Comparison of ENCODE assay signal across 23 cellular contexts in the genomic region with DNA sequence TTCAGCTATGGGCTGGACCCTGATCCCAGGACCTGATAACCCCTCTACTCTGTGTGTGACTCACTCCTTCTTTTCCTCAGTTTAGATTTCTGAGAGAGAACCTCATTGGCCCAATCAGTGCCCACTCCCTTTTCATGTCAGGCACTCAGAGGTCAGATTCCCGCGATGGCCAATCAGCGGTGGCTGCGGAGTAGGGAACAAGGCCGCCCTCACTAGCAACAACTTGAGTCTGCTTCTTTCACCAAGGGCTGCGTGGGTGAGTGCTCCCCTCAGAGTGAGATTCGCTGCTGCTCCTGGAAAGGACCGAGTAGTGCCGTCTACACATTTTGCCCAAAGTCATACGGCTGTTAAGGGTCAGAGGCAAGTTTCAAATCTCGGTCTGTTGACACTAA. TPM values are rescaled to one million over a fixed set of nuclear protein-coding genes. Genes with fewer than 3 reads are reported as not detected.
"Had no signal": no experiment of that assay in that cellular context is flagged by ENCODE, and none has a peak within 500 bp of the region (broad histone marks: within the 10 kb centered on the region; RNA-seq: fewer than 3 reads in every experiment).

No MANE protein-coding gene starts in this region.

- H3K9ac ChIP-seq: KMS-11, SK-N-SH had no signal

- DNase-seq: activated CD4-positive, alpha-beta T cell treated with anti-CD3 and anti-CD28 coated beads, Interleukin-2, amount 10 ng/mL, durations not matched to agents 7 days and 5 days; activated CD4-positive, alpha-beta T cell treated with anti-CD3 and anti-CD28 coated beads, Interleukin-2, amount 50 U/mL, for 48 hours; activated CD8-positive, alpha-beta T cell treated with anti-CD3 and anti-CD28 coated beads, Interleukin-2, amount 10 ng/mL, durations not matched to agents 7 days and 5 days; activated gamma-delta T cell; activated naive CD4-positive, alpha-beta T cell treated with Interleukin-2 at 50 U/mL for 16 hours; activated T-cell treated with anti-CD3 and anti-CD28 coated beads, Interleukin-2, amount 50 U/mL, for 24 hours; caudate nucleus; NCI-H2107; NCI-H226; NCI-H446 treated with DMSO at 0.1 percent for 48 hours; NK-92 treated with Interleukin-12 subunit alpha and Interleukin-12 subunit beta, amount 100 ng/mL, for 24 hours; RPMI8226; SK-N-SH had no signal

- H3K27me3 ChIP-seq: adrenal gland, body of pancreas, Peyer's patch had no signal

- H3K36me3 ChIP-seq: adrenal gland, Peyer's patch, SJSA1 had no signal

- H3K4me2 ChIP-seq: KMS-11, SK-N-SH had no signal

- H3K9me3 ChIP-seq: adrenal gland, body of pancreas, Peyer's patch, SJSA1, SK-N-SH had no signal

- FAIRE-seq: astrocyte, TTC549 had no signal

- H3K4me3 ChIP-seq: adrenal gland, body of pancreas, Peyer's patch, SJSA1 had no signal

- H3K4me1 ChIP-seq: adrenal gland, Peyer's patch, SJSA1 had no signal

- H3K27ac ChIP-seq: adrenal gland, KMS-11, Peyer's patch, SJSA1 had no signal

RNA-seq across cellular contexts. Expression of a gene that starts 34.7 kb away (rescaled TPM):
- total RNA-seq: activated CD4-positive, alpha-beta T cell treated with anti-CD3 and anti-CD28 coated beads, Interleukin-2, amount 10 ng/mL, durations not matched to agents 7 days and 5 days; bronchial epithelial cell; LHCN-M2; PC-3; Peyer's patch; SJSA1 had no signal
- polyA plus RNA-seq: SK-N-SH had no signal
